Comparison of ENCODE assay signal across 8 cellular contexts in genomic region chr15:26260517-26261133, GRCh38.
DNase-seq lines count a peak whose midpoint lies in the region; ATAC-seq and TF ChIP-seq lines count a peak whose summit lies in the region.

No MANE protein-coding gene starts in this region.

- H3K9me3 ChIP-seq in DND-41 (ENCODE audit: insufficient read depth, low read length, severe bottlenecking) = no peaks in the 10 kb centered on the region

- H2AFZ ChIP-seq in DND-41 (ENCODE audit: low read depth, low read length) = no peak overlapping the region

- H3K27ac ChIP-seq in DND-41 (ENCODE audit: low read length) (no peak overlapping the region), VCaP (no peak overlapping the region)

- no peak overlapping the region for H3K9ac ChIP-seq in DND-41 (ENCODE audit: low read depth, low read length)

- no peak overlapping the region for H3K4me3 ChIP-seq in DND-41 (ENCODE audit: low read depth in 1 of 2, low read length in 2 of 2)
- H3K4me3 ChIP-seq in fibroblast of mammary gland (ENCODE audit: control insufficient read depth, low read depth, low read length) = no peak overlapping the region

- no peaks in the 10 kb centered on the region for H3K4me1 ChIP-seq in DND-41 (ENCODE audit: insufficient read depth, low read length)

- H3K27me3 ChIP-seq in DND-41 (ENCODE audit: insufficient read depth, low read length, poor library complexity) = no peaks in the 10 kb centered on the region

- peak; percentile 68 for TF ChIP-seq CTCF in DND-41 (IDR thresholded peaks at IDR 0.05; ENCODE audit: borderline replicate concordance, extremely low read depth, low read length, poor library complexity, severe bottlenecking)
- peak; percentile 94 for TF ChIP-seq CTCF in VCaP (conservative IDR thresholded peaks at IDR 0.05)
- TF ChIP-seq CTCF in fibroblast of mammary gland (conservative IDR thresholded peaks at IDR 0.05; ENCODE audit: control insufficient read depth, insufficient read depth, low read depth, low read length) = peak; percentile 67

- H4K20me1 ChIP-seq in DND-41 (ENCODE audit: insufficient read depth, low read length) = no peaks in the 10 kb centered on the region

- ATAC-seq in DND-41 (ENCODE audit: insufficient read depth, low read depth) (no peak), HG03460 (IDR thresholded peaks at IDR 0.05; ENCODE audit: unreplicated experiment) (no peak), GM21528 (IDR thresholded peaks at IDR 0.05; ENCODE audit: low FRiP score, unreplicated experiment) (no peak), GM18498 (IDR thresholded peaks at IDR 0.05; ENCODE audit: unreplicated experiment) (no peak)

- H3K36me3 ChIP-seq in DND-41 (ENCODE audit: insufficient read depth, low read length) = no peaks in the 10 kb centered on the region

- H3K4me2 ChIP-seq in DND-41 (ENCODE audit: insufficient read depth, low read length) = no peak overlapping the region

- DNase-seq in DND-41 (peak; percentile 18), HT1080 (ENCODE audit: low read depth) (peak; percentile 23), fibroblast of mammary gland (ENCODE audit: low read depth) (peak; percentile 27), retina (peak; percentile 74)

- H3K79me2 ChIP-seq in DND-41 (ENCODE audit: insufficient read depth, low read length) = no peaks in the 10 kb centered on the region

Comparison
In these comparisons a context has a peak if more than half of its experiments do, and no peak if none do; other contexts are left out.
1. DNase-seq: peak in every context shown above with its lines; median percentile 74 in retina; 27 in fibroblast of mammary gland; 23 in HT1080; 18 in DND-41.